In genomic region chr6:101883398-101883975, GRCh38 we compare ENCODE assay signal across 1 cellular context.
TF ChIP-seq lines count a peak whose summit lies in the region.

No MANE protein-coding gene starts in this region.

TF ChIP-seq in GM23338, 12 proteins besides CTCF, POLR2A, EP300 and RAD21 (continued from another document):
- TF ChIP-seq REST (IDR thresholded peaks at IDR 0.05; ENCODE audit: unreplicated experiment) (no peak), EZH2phosphoT487 (IDR thresholded peaks at IDR 0.05; ENCODE audit: unreplicated experiment) (no peak), POLR2AphosphoS5 (IDR thresholded peaks at IDR 0.05; ENCODE audit: low read depth) (no peak), ETS1 (IDR thresholded peaks at IDR 0.05) (no peak), ZNF462 (CRISPR knock-in tag; IDR thresholded peaks at IDR 0.05) (no peak)
